Comparison of ENCODE assay signal across 1 cellular context in the genomic region with DNA sequence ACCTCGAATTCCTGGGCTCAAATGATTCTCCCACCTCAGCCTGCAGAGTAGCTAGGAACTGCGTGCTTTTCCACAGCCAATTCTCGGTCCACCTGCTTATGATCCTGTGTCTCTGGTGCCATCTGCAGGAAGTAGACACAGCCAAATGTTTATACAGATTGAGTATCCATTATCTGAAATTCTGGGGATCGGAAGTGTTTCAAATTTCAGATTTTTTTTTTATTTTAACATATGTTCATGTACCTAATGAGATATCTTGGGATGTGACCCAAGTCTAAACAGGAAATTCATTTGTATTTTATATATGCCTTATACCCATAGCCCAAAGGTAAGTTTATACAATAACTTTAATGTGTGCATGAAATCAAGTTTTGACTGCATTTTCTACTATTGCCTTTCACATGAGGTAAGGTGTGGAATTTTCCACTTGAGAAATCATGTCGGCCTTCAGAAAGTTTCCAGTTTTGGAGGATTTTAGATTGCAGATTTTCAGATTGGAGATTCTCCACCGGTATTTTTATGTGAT.
TF ChIP-seq lines count a peak whose summit lies in the region.

No MANE protein-coding gene starts in this region.

TF ChIP-seq in GM12878, 131 proteins besides CTCF, POLR2A, EP300 and RAD21 (continued from another document):
- TF ChIP-seq, protein P1, sequence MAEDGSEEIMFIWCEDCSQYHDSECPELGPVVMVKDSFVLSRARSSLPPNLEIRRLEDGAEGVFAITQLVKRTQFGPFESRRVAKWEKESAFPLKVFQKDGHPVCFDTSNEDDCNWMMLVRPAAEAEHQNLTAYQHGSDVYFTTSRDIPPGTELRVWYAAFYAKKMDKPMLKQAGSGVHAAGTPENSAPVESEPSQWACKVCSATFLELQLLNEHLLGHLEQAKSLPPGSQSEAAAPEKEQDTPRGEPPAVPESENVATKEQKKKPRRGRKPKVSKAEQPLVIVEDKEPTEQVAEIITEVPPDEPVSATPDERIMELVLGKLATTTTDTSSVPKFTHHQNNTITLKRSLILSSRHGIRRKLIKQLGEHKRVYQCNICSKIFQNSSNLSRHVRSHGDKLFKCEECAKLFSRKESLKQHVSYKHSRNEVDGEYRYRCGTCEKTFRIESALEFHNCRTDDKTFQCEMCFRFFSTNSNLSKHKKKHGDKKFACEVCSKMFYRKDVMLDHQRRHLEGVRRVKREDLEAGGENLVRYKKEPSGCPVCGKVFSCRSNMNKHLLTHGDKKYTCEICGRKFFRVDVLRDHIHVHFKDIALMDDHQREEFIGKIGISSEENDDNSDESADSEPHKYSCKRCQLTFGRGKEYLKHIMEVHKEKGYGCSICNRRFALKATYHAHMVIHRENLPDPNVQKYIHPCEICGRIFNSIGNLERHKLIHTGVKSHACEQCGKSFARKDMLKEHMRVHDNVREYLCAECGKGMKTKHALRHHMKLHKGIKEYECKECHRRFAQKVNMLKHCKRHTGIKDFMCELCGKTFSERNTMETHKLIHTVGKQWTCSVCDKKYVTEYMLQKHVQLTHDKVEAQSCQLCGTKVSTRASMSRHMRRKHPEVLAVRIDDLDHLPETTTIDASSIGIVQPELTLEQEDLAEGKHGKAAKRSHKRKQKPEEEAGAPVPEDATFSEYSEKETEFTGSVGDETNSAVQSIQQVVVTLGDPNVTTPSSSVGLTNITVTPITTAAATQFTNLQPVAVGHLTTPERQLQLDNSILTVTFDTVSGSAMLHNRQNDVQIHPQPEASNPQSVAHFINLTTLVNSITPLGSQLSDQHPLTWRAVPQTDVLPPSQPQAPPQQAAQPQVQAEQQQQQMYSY (CRISPR knock-in tag; IDR thresholded peaks at IDR 0.05): no peak
- TF ChIP-seq, protein P2, sequence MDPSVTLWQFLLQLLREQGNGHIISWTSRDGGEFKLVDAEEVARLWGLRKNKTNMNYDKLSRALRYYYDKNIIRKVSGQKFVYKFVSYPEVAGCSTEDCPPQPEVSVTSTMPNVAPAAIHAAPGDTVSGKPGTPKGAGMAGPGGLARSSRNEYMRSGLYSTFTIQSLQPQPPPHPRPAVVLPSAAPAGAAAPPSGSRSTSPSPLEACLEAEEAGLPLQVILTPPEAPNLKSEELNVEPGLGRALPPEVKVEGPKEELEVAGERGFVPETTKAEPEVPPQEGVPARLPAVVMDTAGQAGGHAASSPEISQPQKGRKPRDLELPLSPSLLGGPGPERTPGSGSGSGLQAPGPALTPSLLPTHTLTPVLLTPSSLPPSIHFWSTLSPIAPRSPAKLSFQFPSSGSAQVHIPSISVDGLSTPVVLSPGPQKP (IDR thresholded peaks at IDR 0.05; ENCODE audit: low read depth, low read length): no peak
- TF ChIP-seq SMAD1 (IDR thresholded peaks at IDR 0.05; ENCODE audit: low read depth, partially characterized antibody) (no peak), IKZF1 (conservative IDR thresholded peaks at IDR 0.05) (no peak), EGR1 (IDR thresholded peaks at IDR 0.05; ENCODE audit: borderline replicate concordance in 1 of 2, low read depth in 2 of 2, low read length in 2 of 2) (no peak)
